Comparison of ENCODE assay signal across 16 cellular contexts in genomic region chr5:97245371-97245770, GRCh38.
"Had no signal": no experiment of that assay in that cellular context is flagged by ENCODE, and none has a peak within 500 bp of the region (broad histone marks: within the 10 kb centered on the region; RNA-seq: fewer than 3 reads in every experiment).

No MANE protein-coding gene starts in this region.

- H3K27ac ChIP-seq: cardiac muscle cell, left lung, neutrophil, parathyroid adenoma, spleen, testis, upper lobe of left lung, WERI-Rb-1 had no signal

- H3K9me3 ChIP-seq: left lung, neutrophil, spleen, testis, upper lobe of left lung had no signal

- H3K4me1 ChIP-seq: left lung, parathyroid adenoma, spleen, testis, upper lobe of left lung had no signal

- H3K4me3 ChIP-seq: cardiac muscle cell, left lung, spleen, testis, upper lobe of left lung had no signal

- DNase-seq: activated CD4-positive, alpha-beta memory T cell treated with anti-CD3 and anti-CD28 coated beads for 36 hours; activated CD4-positive, alpha-beta T cell treated with anti-CD3 and anti-CD28 coated beads for 1 hour; activated T-cell treated with anti-CD3 and anti-CD28 coated beads for 4 hours; foreskin fibroblast; hippocampal formation; islet precursor cell; left lung; spleen; stimulated activated CD4-positive, alpha-beta T cell treated with anti-CD3 and anti-CD28 coated beads, Interleukin-4, amount 100 ng/mL, for 4 hours; testis; WERI-Rb-1 had no signal

- ATAC-seq: left lung; stimulated activated memory B cell treated with anti-CD40 and anti-IgM and Interleukin-4, amounts not matched to agents 10 μg/mL and 1 μg/mL and 100 μg/mL, for 72 hours had no signal

- H3K36me3 ChIP-seq: cardiac muscle cell, left lung, neutrophil, spleen, upper lobe of left lung, WERI-Rb-1 had no signal

- H3K27me3 ChIP-seq: cardiac muscle cell, left lung, neutrophil, spleen, testis, upper lobe of left lung had no signal
